1 cellular context compared by ENCODE assay signal in genomic region chr12:105930612-105931011, GRCh38.
A peak's percentile ranks its signal among the peaks of the same experiment; 100 is the strongest.
TF ChIP-seq lines count a peak whose summit lies in the region.

No MANE protein-coding gene starts in this region.

TF ChIP-seq in HepG2, 621 proteins besides CTCF, POLR2A, EP300 and RAD21:
- TF ChIP-seq NFE2 (CRISPR knock-in tag; IDR thresholded peaks at IDR 0.05), result no peak
- peak; percentile 77; the same call in 1 of the 2 replicates for TF ChIP-seq LCORL (IDR thresholded peaks at IDR 0.05)
- no peak for TF ChIP-seq LCORL (CRISPR knock-in tag; IDR thresholded peaks at IDR 0.05)
